In the genomic region with DNA sequence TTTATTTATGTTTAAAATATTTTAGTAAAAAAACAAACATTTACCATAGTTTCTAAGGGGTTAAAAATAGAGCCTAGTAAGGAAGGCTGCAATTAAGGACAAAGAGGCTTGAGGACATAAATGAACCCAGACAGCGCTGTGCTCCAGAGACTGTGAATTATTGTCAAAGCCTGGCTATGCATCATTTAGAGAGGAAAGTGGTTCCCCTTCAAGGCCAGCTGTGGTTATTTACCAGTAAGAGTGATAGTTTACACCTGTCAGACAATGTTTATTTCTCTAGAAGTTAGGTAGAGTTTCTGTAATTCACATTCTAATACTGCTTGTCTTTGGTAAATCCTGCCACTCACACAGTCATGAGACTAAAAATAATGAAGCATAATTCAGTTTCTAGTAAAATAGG, we compare ENCODE assay signal across 2 cellular contexts.
TF ChIP-seq lines count a peak whose summit lies in the region.

No MANE protein-coding gene starts in this region.

TF ChIP-seq in H1, 55 proteins besides CTCF, POLR2A, EP300 and RAD21 (continued from another document):
- TF ChIP-seq RNF2 (IDR thresholded peaks at IDR 0.05; ENCODE audit: borderline replicate concordance, low read depth, low read length, missing control alignments, poor library complexity, severe bottlenecking), result no peak
TF ChIP-seq in H1: peak in this region for 0.

TF ChIP-seq in SK-N-SH treated with all-trans-retinoic acid at 6 μM for 48 hours, 23 proteins besides CTCF, POLR2A, EP300 and RAD21 (continued from another document):
- no peak for TF ChIP-seq RARB (CRISPR knock-in tag; IDR thresholded peaks at IDR 0.05)
- TF ChIP-seq TCF4 (CRISPR knock-in tag; IDR thresholded peaks at IDR 0.05; ENCODE audit: borderline replicate concordance), result no peak
- no peak for TF ChIP-seq TOX (CRISPR knock-in tag; IDR thresholded peaks at IDR 0.05; ENCODE audit: borderline replicate concordance)
- no peak for TF ChIP-seq GLIS3 (CRISPR knock-in tag; IDR thresholded peaks at IDR 0.05)
- TF ChIP-seq, protein P1, sequence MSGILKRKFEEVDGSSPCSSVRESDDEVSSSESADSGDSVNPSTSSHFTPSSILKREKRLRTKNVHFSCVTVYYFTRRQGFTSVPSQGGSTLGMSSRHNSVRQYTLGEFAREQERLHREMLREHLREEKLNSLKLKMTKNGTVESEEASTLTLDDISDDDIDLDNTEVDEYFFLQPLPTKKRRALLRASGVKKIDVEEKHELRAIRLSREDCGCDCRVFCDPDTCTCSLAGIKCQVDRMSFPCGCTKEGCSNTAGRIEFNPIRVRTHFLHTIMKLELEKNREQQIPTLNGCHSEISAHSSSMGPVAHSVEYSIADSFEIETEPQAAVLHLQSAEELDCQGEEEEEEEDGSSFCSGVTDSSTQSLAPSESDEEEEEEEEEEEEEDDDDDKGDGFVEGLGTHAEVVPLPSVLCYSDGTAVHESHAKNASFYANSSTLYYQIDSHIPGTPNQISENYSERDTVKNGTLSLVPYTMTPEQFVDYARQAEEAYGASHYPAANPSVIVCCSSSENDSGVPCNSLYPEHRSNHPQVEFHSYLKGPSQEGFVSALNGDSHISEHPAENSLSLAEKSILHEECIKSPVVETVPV (CRISPR knock-in tag; IDR thresholded peaks at IDR 0.05), result no peak
- TF ChIP-seq ARNTL (CRISPR knock-in tag; IDR thresholded peaks at IDR 0.05; ENCODE audit: borderline replicate concordance, low read depth), result no peak
- TF ChIP-seq ZFP30 (CRISPR knock-in tag; IDR thresholded peaks at IDR 0.05), result no peak
